27 cellular contexts compared by ENCODE assay signal in the genomic region with DNA sequence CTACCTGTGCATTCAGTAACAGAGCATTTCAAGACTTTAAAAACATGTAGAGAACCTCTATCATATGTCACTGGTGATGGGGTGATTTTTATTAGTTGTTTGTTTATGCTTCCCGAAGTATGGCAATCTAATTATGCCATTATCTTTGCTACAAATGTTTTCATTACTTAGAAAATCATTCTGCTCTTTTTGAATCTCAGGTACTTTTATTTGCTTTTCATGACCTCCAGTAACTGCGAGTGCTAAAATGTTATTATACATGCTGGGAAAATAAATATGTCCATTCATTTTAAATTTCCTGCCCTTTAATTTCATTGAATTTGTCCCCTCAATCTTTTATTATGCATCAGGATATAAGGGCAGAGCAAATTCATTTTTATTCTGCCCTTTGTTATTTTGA.
"Had no signal": no experiment of that assay in that cellular context is flagged by ENCODE, and none has a peak within 500 bp of the region (broad histone marks: within the 10 kb centered on the region; RNA-seq: fewer than 3 reads in every experiment).

No MANE protein-coding gene starts in this region.

- H3K9me3 ChIP-seq: esophagus squamous epithelium, mucosa of descending colon, right lobe of liver, suprapubic skin, transverse colon, upper lobe of right lung, uterus had no signal

- H3K4me3 Mint-ChIP-seq: effector memory CD8-positive, alpha-beta T cell; mesothelial cell of epicardium; naive B cell; nephron; neural progenitor cell; stimulated activated naive B cell treated with anti-CD40 and anti-IgM and Interleukin-4, amounts not matched to agents 10 μg/mL and 1 μg/mL and 100 μg/mL, for 72 hours; stimulated activated naive CD8-positive, alpha-beta T cell treated with anti-CD3 and anti-CD28 coated beads, Interleukin-15, Interleukin-2, amounts not matched to agents 100 ng/mL and 50 ng/mL, for 24 hours had no signal

- H3K4me3 ChIP-seq: esophagus squamous epithelium, heart right ventricle, left lung, mucosa of descending colon, neural progenitor cell, right lobe of liver, suprapubic skin, transverse colon, upper lobe of right lung, uterus had no signal

- H3K36me3 ChIP-seq: esophagus squamous epithelium, heart right ventricle, left lung, neural progenitor cell, right lobe of liver, suprapubic skin, transverse colon, upper lobe of right lung, uterus had no signal

- H3K36me3 Mint-ChIP-seq: mesothelial cell of epicardium; naive B cell; neural progenitor cell; stimulated activated naive B cell treated with anti-CD40 and anti-IgM and Interleukin-4, amounts not matched to agents 10 μg/mL and 1 μg/mL and 100 μg/mL, for 72 hours had no signal

- H3K27me3 ChIP-seq: esophagus squamous epithelium, heart right ventricle, left lung, neural progenitor cell, right lobe of liver, suprapubic skin, transverse colon, upper lobe of right lung, uterus had no signal

- H3K27me3 Mint-ChIP-seq: effector memory CD8-positive, alpha-beta T cell; naive B cell; progenitor cell of endocrine pancreas; stimulated activated naive B cell treated with anti-CD40 and anti-IgM and Interleukin-4, amounts not matched to agents 10 μg/mL and 1 μg/mL and 100 μg/mL, for 72 hours; stimulated activated naive CD8-positive, alpha-beta T cell treated with anti-CD3 and anti-CD28 coated beads, Interleukin-15, Interleukin-2, amounts not matched to agents 100 ng/mL and 50 ng/mL, for 24 hours had no signal

- H3K4me1 ChIP-seq: esophagus squamous epithelium, heart right ventricle, left lung, neural progenitor cell, parathyroid adenoma, right lobe of liver, suprapubic skin, transverse colon, upper lobe of right lung, uterus had no signal

- H3K27ac ChIP-seq: esophagus squamous epithelium, heart right ventricle, left lung, neural progenitor cell, parathyroid adenoma, right lobe of liver, suprapubic skin, transverse colon, upper lobe of right lung, uterus had no signal

- DNase-seq: effector memory CD8-positive, alpha-beta T cell; erythroblast; esophagus squamous epithelium; foreskin melanocyte; glutamatergic neuron; heart right ventricle; hippocampal formation; left cardiac atrium; left lung; mesenchymal stem cell; mucosa of descending colon; naive B cell; right lobe of liver; small intestine; stimulated activated CD4-positive, alpha-beta T cell treated with anti-CD3 and anti-CD28 coated beads, Interleukin-15, amount 100 ng/mL, for 24 hours; stimulated activated CD4-positive, alpha-beta T cell treated with anti-CD3 and anti-CD28 coated beads, Interleukin-2, amount 100 ng/mL, for 48 hours; stimulated activated naive B cell treated with anti-CD40 and anti-IgM and Interleukin-4, amounts not matched to agents 10 μg/mL and 1 μg/mL and 100 μg/mL, for 72 hours; transverse colon; upper lobe of right lung; uterus had no signal

- H3K4me1 Mint-ChIP-seq: naive B cell; neural progenitor cell; stimulated activated naive B cell treated with anti-CD40 and anti-IgM and Interleukin-4, amounts not matched to agents 10 μg/mL and 1 μg/mL and 100 μg/mL, for 72 hours had no signal

- H3K27ac Mint-ChIP-seq: effector memory CD8-positive, alpha-beta T cell; mesothelial cell of epicardium; naive B cell; nephron; neural progenitor cell; progenitor cell of endocrine pancreas; stimulated activated naive B cell treated with anti-CD40 and anti-IgM and Interleukin-4, amounts not matched to agents 10 μg/mL and 1 μg/mL and 100 μg/mL, for 72 hours; stimulated activated naive CD8-positive, alpha-beta T cell treated with anti-CD3 and anti-CD28 coated beads, Interleukin-15, Interleukin-2, amounts not matched to agents 100 ng/mL and 50 ng/mL, for 24 hours had no signal

- H3K9me3 Mint-ChIP-seq: effector memory CD8-positive, alpha-beta T cell; stimulated activated naive B cell treated with anti-CD40 and anti-IgM and Interleukin-4, amounts not matched to agents 10 μg/mL and 1 μg/mL and 100 μg/mL, for 72 hours; stimulated activated naive CD8-positive, alpha-beta T cell treated with anti-CD3 and anti-CD28 coated beads, Interleukin-15, Interleukin-2, amounts not matched to agents 100 ng/mL and 50 ng/mL, for 24 hours had no signal
